ENCODE assay signal across 8 cellular contexts in genomic region chr15:66946578-66947164, GRCh38.
DNase-seq lines count a peak whose midpoint lies in the region; ATAC-seq and TF ChIP-seq lines count a peak whose summit lies in the region.

No MANE protein-coding gene starts in this region.

- no peak overlapping the region for H3K27ac ChIP-seq in tibial artery

- peak; percentile 4 for ATAC-seq in omental fat pad (ENCODE audit: low FRiP score)
- ATAC-seq in HG02981 (IDR thresholded peaks at IDR 0.05; ENCODE audit: unreplicated experiment): no peak

- DNase-seq in COR-L47 (lab: John Stamatoyannopoulos, UW) (peak; percentile 39), HuH-7 (ENCODE audit: low spot score) (peak; percentile 80), RPMI7951 (ENCODE audit: low read depth) (peak; percentile 67), activated T-helper 1 cell treated with Interleukin-2 at 50 U/mL for 16 hours (ENCODE audit: low read depth) (peak; percentile 55), fibroblast of the conjunctiva (ENCODE audit: low read depth) (peak; percentile 65), omental fat pad (ENCODE audit: low spot score) (peak; percentile 62), tibial artery (peak; percentile 64 to 81)

- peaks cover 0 to 5% (median 0%) of the 10 kb centered on the region in 3 donors for H3K9me3 ChIP-seq in tibial artery

- no peaks in the 10 kb centered on the region for H3K36me3 ChIP-seq in tibial artery

- H3K4me3 ChIP-seq in tibial artery: no peak overlapping the region

- TF ChIP-seq CTCF in omental fat pad (IDR thresholded peaks at IDR 0.05) (peak in 2 of 3 donors; percentile 75 to 80), tibial artery (IDR thresholded peaks at IDR 0.05) (peak; percentile 88 to 96)

- H3K27me3 ChIP-seq in tibial artery: no peaks in the 10 kb centered on the region

- peaks cover 0 to 4% (median 0%) of the 10 kb centered on the region in 4 donors for H3K4me1 ChIP-seq in tibial artery

- intact Hi-C loops in tibial artery (cut with DNase I; ENCODE audit: low total_unique reads): loop anchor here (2.0 to 5.0 kb wide), 2 partner anchors 356 to 486 kb away; no protein-coding TSS in a partner anchor
